ENCODE assay signal across 1 cellular context in genomic region chr2:65142515-65142914, GRCh38.
TF ChIP-seq lines count a peak whose summit lies in the region.

No MANE protein-coding gene starts in this region.

TF ChIP-seq in WTC11, 78 proteins besides CTCF, POLR2A, EP300 and RAD21 (continued from another document):
- TF ChIP-seq ZNF512 (CRISPR knock-in tag; IDR thresholded peaks at IDR 0.05; ENCODE audit: borderline replicate concordance) (no peak), ZNF317 (CRISPR knock-in tag; IDR thresholded peaks at IDR 0.05; ENCODE audit: borderline replicate concordance, low read depth) (no peak), TEAD4 (CRISPR knock-in tag; IDR thresholded peaks at IDR 0.05) (no peak), FOXP1 (CRISPR knock-in tag; IDR thresholded peaks at IDR 0.05; ENCODE audit: borderline replicate concordance) (no peak), USF2 (CRISPR knock-in tag; IDR thresholded peaks at IDR 0.05) (no peak), PREB (CRISPR knock-in tag; IDR thresholded peaks at IDR 0.05; ENCODE audit: borderline replicate concordance) (no peak), JAZF1 (CRISPR knock-in tag; IDR thresholded peaks at IDR 0.05) (no peak)
